Comparison of ENCODE assay signal across 1 cellular context in the genomic region with DNA sequence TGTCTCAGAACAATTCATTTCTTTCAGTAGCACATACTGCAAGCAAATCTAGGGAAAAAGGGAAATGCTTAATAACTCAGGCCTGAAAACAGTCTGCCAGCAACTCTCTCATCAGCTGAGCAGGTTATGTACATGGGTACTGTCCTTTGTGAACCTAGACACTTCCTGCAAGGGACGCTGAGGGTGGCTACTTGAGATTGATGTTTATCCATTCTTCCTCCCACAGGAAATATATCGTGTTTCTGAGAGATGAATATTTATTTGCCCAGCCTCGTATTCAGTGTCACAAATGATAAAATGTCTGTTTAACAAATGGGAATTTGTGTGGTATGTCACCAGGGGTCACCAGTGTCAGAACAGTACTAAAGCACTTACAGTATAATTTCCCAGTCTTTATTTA.
TF ChIP-seq lines count a peak whose summit lies in the region.

No MANE protein-coding gene starts in this region.

TF ChIP-seq in K562, 482 proteins besides CTCF, POLR2A, EP300 and RAD21 (continued from another document):
- TF ChIP-seq CUX1 (CRISPR knock-in tag; IDR thresholded peaks at IDR 0.05) (no peak), ZNF696 (CRISPR knock-in tag; conservative IDR thresholded peaks at IDR 0.05) (no peak), ARHGAP35 (IDR thresholded peaks at IDR 0.05; ENCODE audit: partially characterized antibody) (no peak), BACH1 (tag; IDR thresholded peaks at IDR 0.05) (no peak), KAT7 (CRISPR knock-in tag; IDR thresholded peaks at IDR 0.05; ENCODE audit: borderline replicate concordance) (no peak), DNMT1 (IDR thresholded peaks at IDR 0.05) (no peak), FOXM1 (IDR thresholded peaks at IDR 0.05; ENCODE audit: low read depth) (no peak), FOXM1 (CRISPR knock-in tag; IDR thresholded peaks at IDR 0.05; ENCODE audit: low read depth) (no peak), NBN (IDR thresholded peaks at IDR 0.05; ENCODE audit: low read depth) (no peak)
- TF ChIP-seq, protein P1, sequence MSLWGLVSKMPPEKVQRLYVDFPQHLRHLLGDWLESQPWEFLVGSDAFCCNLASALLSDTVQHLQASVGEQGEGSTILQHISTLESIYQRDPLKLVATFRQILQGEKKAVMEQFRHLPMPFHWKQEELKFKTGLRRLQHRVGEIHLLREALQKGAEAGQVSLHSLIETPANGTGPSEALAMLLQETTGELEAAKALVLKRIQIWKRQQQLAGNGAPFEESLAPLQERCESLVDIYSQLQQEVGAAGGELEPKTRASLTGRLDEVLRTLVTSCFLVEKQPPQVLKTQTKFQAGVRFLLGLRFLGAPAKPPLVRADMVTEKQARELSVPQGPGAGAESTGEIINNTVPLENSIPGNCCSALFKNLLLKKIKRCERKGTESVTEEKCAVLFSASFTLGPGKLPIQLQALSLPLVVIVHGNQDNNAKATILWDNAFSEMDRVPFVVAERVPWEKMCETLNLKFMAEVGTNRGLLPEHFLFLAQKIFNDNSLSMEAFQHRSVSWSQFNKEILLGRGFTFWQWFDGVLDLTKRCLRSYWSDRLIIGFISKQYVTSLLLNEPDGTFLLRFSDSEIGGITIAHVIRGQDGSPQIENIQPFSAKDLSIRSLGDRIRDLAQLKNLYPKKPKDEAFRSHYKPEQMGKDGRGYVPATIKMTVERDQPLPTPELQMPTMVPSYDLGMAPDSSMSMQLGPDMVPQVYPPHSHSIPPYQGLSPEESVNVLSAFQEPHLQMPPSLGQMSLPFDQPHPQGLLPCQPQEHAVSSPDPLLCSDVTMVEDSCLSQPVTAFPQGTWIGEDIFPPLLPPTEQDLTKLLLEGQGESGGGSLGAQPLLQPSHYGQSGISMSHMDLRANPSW (CRISPR knock-in tag; IDR thresholded peaks at IDR 0.05) = no peak
- TF ChIP-seq, protein P2, sequence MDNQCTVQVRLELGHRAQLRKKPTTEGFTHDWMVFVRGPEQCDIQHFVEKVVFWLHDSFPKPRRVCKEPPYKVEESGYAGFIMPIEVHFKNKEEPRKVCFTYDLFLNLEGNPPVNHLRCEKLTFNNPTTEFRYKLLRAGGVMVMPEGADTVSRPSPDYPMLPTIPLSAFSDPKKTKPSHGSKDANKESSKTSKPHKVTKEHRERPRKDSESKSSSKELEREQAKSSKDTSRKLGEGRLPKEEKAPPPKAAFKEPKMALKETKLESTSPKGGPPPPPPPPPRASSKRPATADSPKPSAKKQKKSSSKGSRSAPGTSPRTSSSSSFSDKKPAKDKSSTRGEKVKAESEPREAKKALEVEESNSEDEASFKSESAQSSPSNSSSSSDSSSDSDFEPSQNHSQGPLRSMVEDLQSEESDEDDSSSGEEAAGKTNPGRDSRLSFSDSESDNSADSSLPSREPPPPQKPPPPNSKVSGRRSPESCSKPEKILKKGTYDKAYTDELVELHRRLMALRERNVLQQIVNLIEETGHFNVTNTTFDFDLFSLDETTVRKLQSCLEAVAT (IDR thresholded peaks at IDR 0.05) = no peak
